Comparison of ENCODE assay signal across 7 cellular contexts in the genomic region with DNA sequence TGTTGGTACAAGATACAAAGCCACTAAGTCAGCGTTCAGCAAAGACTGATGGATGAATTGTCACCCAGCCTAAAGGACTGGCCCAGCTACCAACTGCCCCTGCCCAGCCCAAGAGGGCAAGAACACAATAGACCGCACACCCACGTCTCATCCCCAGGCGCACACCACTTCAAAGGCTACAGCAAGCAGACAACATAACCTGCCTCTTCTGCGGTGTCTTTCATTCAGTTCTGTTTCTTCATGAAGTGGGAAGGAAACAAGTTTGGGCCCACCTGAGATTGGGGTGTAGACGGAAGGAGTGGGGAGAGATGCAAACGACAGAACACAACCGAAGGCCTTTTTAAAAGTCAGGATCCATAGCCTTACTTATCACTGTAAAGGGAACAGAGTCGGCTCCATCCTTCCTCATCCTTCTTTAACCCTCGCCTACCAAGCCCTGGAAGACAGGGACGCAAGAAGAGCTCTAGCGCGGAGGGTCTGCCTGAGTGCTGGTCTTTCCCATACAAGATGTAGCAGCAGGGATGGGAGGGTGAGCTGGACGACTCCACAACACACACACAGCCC. TPM values are rescaled to one million over a fixed set of nuclear protein-coding genes. Genes with fewer than 3 reads are reported as not detected.
A peak's percentile ranks its signal among the peaks of the same experiment; 100 is the strongest.
DNase-seq lines count a peak whose midpoint lies in the region; ATAC-seq and TF ChIP-seq lines count a peak whose summit lies in the region.

No MANE protein-coding gene starts in this region.

- DNase-seq in NCI-H526 treated with DMSO at 0.1 percent for 48 hours (lab: John Stamatoyannopoulos, UW) (peak; percentile 53), left cardiac atrium (no peak), prostate gland (ENCODE audit: low spot score) (no peak), hepatic stellate cell (ENCODE audit: low spot score) (no peak)
- peak; percentile 42 for DNase-seq in activated naive CD4-positive, alpha-beta T cell treated with Interleukin-2 at 50 U/mL for 16 hours

- H3K4me3 ChIP-seq in prostate gland, result peak overlapping the region; percentile 83 to 87

- H3K27me3 ChIP-seq in prostate gland (replicated peaks; ENCODE audit: insufficient read depth), result no peaks in the 10 kb centered on the region

- WGBS in prostate gland, result 5% methylated on average over 13 of the region's 14 CpGs

- H3K27ac ChIP-seq in prostate gland, result peak overlapping the region; percentile 96

- TF ChIP-seq POLR2A in prostate gland (IDR thresholded peaks at IDR 0.05), result no peak

- TF ChIP-seq CTCF in prostate gland (IDR thresholded peaks at IDR 0.05), result no peak

- H3K9me3 ChIP-seq in prostate gland, result no peaks in the 10 kb centered on the region

- peaks cover 20% of the 10 kb centered on the region for H3K4me1 ChIP-seq in prostate gland (replicated peaks)

- intact Hi-C loops in left cardiac atrium (cut with DNase I) (loop anchor here in 1 of 2 donors (5.0 kb wide), 1 partner anchor 66 kb away; a partner anchor contains a TSS), prostate gland (cut with DNase I) (loop anchor here (2.0 to 10.0 kb wide), 3 partner anchors 39 to 94 kb away; a partner anchor contains a TSS)

- peak; percentile 1 for ATAC-seq in GM18502 (IDR thresholded peaks at IDR 0.05; ENCODE audit: poor library complexity, unreplicated experiment)
- peak; percentile 11 to 44 for ATAC-seq in left cardiac atrium
- ATAC-seq in GM19351 (IDR thresholded peaks at IDR 0.05; ENCODE audit: unreplicated experiment), result no peak

- no peaks in the 10 kb centered on the region for H3K36me3 ChIP-seq in prostate gland

RNA-seq across cellular contexts. Expression of a gene that starts 0.7 kb away (rescaled TPM):
- total RNA-seq in left cardiac atrium, result 100 to 1,000 TPM; 102 to 112 TPM
- total RNA-seq in prostate gland, result 100 to 1,000 TPM; 169 to 392 TPM

RNA-seq across cellular contexts. Expression of a gene that starts 38.6 kb away (rescaled TPM):
- total RNA-seq in left cardiac atrium (1 to 10 TPM; 2.2 to 2.9 TPM), prostate gland (10 to 100 TPM; 12.3 to 15.1 TPM)

Comparison
In these comparisons a context has a peak if more than half of its experiments do, and no peak if none do; other contexts are left out.
1. DNase-seq: peak in NCI-H526 treated with DMSO at 0.1 percent for 48 hours (single experiment) and activated naive CD4-positive, alpha-beta T cell treated with Interleukin-2 at 50 U/mL for 16 hours (single experiment); none in left cardiac atrium (single experiment), prostate gland (single experiment) and hepatic stellate cell (single experiment).